Comparison of ENCODE assay signal across 1 cellular context in the genomic region with DNA sequence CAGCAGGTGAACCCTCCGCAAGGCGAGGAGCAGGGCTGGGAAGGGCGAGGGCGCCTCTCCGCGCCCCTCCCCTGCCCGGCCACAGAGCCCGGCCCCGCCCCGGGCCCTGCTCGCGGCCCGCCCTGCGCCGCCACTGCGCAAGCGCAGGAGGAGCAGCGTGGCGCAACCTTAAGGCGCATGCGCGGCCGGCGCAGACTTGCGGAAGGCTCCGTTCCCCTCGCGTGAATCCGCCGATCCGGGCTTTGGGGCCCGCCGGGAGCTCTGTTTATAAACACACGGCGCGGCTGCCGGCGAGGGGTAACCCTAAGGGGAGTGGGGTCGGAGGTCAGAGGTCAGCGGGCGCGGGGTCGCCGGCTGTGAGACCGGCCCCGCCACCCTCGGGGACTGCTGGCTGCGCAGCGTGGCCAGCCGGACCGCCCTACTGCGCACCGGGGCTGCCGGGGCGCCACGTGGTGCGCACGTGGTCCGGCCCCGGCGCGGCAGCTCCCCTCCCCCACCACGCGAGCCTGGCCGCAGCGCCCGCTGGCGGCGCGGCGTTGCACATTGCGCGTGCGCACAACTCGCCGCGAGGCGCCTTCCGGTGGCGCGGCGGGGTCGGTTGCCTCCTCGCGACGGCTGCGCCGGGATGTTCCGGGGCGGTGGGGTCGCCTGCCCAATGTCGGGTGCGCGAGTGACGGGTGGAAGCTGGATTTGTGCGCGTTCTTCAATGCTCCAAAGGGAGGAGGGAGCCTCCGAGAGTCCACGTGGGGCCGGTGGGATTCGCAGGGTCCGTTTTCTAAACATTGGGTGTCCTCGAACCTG.
A peak's percentile ranks its signal among the peaks of the same experiment; 100 is the strongest.
TF ChIP-seq lines count a peak whose summit lies in the region.

No MANE protein-coding gene starts in this region.

TF ChIP-seq in HEK293, 187 proteins besides CTCF, POLR2A, EP300 and RAD21 (continued from another document):
- TF ChIP-seq, protein P1, sequence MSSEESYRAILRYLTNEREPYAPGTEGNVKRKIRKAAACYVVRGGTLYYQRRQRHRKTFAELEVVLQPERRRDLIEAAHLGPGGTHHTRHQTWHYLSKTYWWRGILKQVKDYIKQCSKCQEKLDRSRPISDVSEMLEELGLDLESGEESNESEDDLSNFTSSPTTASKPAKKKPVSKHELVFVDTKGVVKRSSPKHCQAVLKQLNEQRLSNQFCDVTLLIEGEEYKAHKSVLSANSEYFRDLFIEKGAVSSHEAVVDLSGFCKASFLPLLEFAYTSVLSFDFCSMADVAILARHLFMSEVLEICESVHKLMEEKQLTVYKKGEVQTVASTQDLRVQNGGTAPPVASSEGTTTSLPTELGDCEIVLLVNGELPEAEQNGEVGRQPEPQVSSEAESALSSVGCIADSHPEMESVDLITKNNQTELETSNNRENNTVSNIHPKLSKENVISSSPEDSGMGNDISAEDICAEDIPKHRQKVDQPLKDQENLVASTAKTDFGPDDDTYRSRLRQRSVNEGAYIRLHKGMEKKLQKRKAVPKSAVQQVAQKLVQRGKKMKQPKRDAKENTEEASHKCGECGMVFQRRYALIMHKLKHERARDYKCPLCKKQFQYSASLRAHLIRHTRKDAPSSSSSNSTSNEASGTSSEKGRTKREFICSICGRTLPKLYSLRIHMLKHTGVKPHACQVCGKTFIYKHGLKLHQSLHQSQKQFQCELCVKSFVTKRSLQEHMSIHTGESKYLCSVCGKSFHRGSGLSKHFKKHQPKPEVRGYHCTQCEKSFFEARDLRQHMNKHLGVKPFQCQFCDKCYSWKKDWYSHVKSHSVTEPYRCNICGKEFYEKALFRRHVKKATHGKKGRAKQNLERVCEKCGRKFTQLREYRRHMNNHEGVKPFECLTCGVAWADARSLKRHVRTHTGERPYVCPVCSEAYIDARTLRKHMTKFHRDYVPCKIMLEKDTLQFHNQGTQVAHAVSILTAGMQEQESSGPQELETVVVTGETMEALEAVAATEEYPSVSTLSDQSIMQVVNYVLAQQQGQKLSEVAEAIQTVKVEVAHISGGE (tag by site-specific recombination; conservative IDR thresholded peaks at IDR 0.05; ENCODE audit: low read depth): peak; percentile 51; the same call in 1 of the 2 replicates
- TF ChIP-seq SETDB1 (IDR thresholded peaks at IDR 0.05; ENCODE audit: insufficient read length, low read length) (peak; percentile 77), ZNF544 (tag by site-specific recombination; IDR thresholded peaks at IDR 0.05) (no peak), ZNF274 (IDR thresholded peaks at IDR 0.05; ENCODE audit: low read length) (no peak), ZNF274 (tag by site-specific recombination; IDR thresholded peaks at IDR 0.05; ENCODE audit: borderline replicate concordance) (no peak), GLIS2 (tag by site-specific recombination; IDR thresholded peaks at IDR 0.05) (peak; percentile 73), KLF10 (tag by site-specific recombination; IDR thresholded peaks at IDR 0.05) (peak; percentile 59; the same call in 1 of the 2 replicates), SP3 (tag by site-specific recombination; IDR thresholded peaks at IDR 0.05) (peak; percentile 57), ZNF596 (tag by site-specific recombination; IDR thresholded peaks at IDR 0.05) (0 out of 2 replicates have a peak, but pooled peaks have one; percentile 22), TRIM28 (IDR thresholded peaks at IDR 0.05; ENCODE audit: borderline replicate concordance, low read length) (peak; percentile 44; the same call in 1 of the 2 replicates), SCRT1 (tag by site-specific recombination; IDR thresholded peaks at IDR 0.05; ENCODE audit: borderline replicate concordance) (no peak), ZBTB20 (tag by site-specific recombination; IDR thresholded peaks at IDR 0.05) (peak; percentile 27; the same call in 1 of the 2 replicates), ZBTB7A (tag by site-specific recombination; IDR thresholded peaks at IDR 0.05; ENCODE audit: low read depth) (peak; percentile 70; the same call in 1 of the 2 replicates), ZNF184 (tag by site-specific recombination; IDR thresholded peaks at IDR 0.05) (peak; percentile 73; the same call in 1 of the 2 replicates), ZNF335 (tag by site-specific recombination; conservative IDR thresholded peaks at IDR 0.05) (no peak; the same call in none of the 2 replicates), KLF9 (tag by site-specific recombination; IDR thresholded peaks at IDR 0.05; ENCODE audit: low read depth) (0 out of 2 replicates have a peak, but pooled peaks have one; percentile 18), SP2 (tag by site-specific recombination; IDR thresholded peaks at IDR 0.05) (peak; percentile 29), ZNF239 (tag by site-specific recombination; IDR thresholded peaks at IDR 0.05) (no peak), ZEB2 (tag by site-specific recombination; IDR thresholded peaks at IDR 0.05) (peak; percentile 57; the same call in 1 of the 2 replicates), BCL11A (tag by site-specific recombination; IDR thresholded peaks at IDR 0.05; ENCODE audit: low read depth) (peak; percentile 96), ZNF112 (tag by site-specific recombination; IDR thresholded peaks at IDR 0.05) (no peak), ZNF677 (tag by site-specific recombination; IDR thresholded peaks at IDR 0.05) (0 out of 2 replicates have a peak, but pooled peaks have one; percentile 5)
- TF ChIP-seq, protein P2, sequence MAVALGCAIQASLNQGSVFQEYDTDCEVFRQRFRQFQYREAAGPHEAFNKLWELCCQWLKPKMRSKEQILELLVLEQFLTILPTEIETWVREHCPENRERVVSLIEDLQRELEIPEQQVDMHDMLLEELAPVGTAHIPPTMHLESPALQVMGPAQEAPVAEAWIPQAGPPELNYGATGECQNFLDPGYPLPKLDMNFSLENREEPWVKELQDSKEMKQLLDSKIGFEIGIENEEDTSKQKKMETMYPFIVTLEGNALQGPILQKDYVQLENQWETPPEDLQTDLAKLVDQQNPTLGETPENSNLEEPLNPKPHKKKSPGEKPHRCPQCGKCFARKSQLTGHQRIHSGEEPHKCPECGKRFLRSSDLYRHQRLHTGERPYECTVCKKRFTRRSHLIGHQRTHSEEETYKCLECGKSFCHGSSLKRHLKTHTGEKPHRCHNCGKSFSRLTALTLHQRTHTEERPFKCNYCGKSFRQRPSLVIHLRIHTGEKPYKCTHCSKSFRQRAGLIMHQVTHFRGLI (tag by site-specific recombination; IDR thresholded peaks at IDR 0.05): peak; percentile 22; the same call in 1 of the 2 replicates
- TF ChIP-seq, protein P3, sequence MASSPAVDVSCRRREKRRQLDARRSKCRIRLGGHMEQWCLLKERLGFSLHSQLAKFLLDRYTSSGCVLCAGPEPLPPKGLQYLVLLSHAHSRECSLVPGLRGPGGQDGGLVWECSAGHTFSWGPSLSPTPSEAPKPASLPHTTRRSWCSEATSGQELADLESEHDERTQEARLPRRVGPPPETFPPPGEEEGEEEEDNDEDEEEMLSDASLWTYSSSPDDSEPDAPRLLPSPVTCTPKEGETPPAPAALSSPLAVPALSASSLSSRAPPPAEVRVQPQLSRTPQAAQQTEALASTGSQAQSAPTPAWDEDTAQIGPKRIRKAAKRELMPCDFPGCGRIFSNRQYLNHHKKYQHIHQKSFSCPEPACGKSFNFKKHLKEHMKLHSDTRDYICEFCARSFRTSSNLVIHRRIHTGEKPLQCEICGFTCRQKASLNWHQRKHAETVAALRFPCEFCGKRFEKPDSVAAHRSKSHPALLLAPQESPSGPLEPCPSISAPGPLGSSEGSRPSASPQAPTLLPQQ (tag by site-specific recombination; IDR thresholded peaks at IDR 0.05): peak; percentile 26; the same call in 1 of the 2 replicates
- TF ChIP-seq, protein P4, sequence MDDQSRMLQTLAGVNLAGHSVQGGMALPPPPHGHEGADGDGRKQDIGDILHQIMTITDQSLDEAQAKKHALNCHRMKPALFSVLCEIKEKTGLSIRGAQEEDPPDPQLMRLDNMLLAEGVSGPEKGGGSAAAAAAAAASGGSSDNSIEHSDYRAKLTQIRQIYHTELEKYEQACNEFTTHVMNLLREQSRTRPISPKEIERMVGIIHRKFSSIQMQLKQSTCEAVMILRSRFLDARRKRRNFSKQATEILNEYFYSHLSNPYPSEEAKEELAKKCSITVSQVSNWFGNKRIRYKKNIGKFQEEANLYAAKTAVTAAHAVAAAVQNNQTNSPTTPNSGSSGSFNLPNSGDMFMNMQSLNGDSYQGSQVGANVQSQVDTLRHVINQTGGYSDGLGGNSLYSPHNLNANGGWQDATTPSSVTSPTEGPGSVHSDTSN (CRISPR knock-in tag; IDR thresholded peaks at IDR 0.05): peak; percentile 93
- TF ChIP-seq, protein P5, sequence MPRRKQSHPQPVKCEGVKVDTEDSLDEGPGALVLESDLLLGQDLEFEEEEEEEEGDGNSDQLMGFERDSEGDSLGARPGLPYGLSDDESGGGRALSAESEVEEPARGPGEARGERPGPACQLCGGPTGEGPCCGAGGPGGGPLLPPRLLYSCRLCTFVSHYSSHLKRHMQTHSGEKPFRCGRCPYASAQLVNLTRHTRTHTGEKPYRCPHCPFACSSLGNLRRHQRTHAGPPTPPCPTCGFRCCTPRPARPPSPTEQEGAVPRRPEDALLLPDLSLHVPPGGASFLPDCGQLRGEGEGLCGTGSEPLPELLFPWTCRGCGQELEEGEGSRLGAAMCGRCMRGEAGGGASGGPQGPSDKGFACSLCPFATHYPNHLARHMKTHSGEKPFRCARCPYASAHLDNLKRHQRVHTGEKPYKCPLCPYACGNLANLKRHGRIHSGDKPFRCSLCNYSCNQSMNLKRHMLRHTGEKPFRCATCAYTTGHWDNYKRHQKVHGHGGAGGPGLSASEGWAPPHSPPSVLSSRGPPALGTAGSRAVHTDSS (tag by site-specific recombination; IDR thresholded peaks at IDR 0.05): peak; percentile 29; the same call in 1 of the 2 replicates
- TF ChIP-seq, protein P6, sequence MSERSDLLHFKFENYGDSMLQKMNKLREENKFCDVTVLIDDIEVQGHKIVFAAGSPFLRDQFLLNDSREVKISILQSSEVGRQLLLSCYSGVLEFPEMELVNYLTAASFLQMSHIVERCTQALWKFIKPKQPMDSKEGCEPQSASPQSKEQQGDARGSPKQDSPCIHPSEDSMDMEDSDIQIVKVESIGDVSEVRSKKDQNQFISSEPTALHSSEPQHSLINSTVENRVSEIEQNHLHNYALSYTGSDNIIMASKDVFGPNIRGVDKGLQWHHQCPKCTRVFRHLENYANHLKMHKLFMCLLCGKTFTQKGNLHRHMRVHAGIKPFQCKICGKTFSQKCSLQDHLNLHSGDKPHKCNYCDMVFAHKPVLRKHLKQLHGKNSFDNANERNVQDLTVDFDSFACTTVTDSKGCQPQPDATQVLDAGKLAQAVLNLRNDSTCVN (tag by site-specific recombination; optimal IDR thresholded peaks at IDR 0.05): peak; percentile 62
- TF ChIP-seq, protein P7, sequence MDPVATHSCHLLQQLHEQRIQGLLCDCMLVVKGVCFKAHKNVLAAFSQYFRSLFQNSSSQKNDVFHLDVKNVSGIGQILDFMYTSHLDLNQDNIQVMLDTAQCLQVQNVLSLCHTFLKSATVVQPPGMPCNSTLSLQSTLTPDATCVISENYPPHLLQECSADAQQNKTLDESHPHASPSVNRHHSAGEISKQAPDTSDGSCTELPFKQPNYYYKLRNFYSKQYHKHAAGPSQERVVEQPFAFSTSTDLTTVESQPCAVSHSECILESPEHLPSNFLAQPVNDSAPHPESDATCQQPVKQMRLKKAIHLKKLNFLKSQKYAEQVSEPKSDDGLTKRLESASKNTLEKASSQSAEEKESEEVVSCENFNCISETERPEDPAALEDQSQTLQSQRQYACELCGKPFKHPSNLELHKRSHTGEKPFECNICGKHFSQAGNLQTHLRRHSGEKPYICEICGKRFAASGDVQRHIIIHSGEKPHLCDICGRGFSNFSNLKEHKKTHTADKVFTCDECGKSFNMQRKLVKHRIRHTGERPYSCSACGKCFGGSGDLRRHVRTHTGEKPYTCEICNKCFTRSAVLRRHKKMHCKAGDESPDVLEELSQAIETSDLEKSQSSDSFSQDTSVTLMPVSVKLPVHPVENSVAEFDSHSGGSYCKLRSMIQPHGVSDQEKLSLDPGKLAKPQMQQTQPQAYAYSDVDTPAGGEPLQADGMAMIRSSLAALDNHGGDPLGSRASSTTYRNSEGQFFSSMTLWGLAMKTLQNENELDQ (tag by site-specific recombination; IDR thresholded peaks at IDR 0.05; ENCODE audit: low read depth): no peak
- TF ChIP-seq, protein P8, sequence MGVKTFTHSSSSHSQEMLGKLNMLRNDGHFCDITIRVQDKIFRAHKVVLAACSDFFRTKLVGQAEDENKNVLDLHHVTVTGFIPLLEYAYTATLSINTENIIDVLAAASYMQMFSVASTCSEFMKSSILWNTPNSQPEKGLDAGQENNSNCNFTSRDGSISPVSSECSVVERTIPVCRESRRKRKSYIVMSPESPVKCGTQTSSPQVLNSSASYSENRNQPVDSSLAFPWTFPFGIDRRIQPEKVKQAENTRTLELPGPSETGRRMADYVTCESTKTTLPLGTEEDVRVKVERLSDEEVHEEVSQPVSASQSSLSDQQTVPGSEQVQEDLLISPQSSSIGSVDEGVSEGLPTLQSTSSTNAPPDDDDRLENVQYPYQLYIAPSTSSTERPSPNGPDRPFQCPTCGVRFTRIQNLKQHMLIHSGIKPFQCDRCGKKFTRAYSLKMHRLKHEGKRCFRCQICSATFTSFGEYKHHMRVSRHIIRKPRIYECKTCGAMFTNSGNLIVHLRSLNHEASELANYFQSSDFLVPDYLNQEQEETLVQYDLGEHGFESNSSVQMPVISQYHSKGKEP (tag by site-specific recombination; IDR thresholded peaks at IDR 0.05): peak; percentile 44; the same call in 1 of the 2 replicates
